In genomic region chr10:25392132-25392531, GRCh38 we compare ENCODE assay signal across 9 cellular contexts.
"Had no signal": no experiment of that assay in that cellular context is flagged by ENCODE, and none has a peak within 500 bp of the region (broad histone marks: within the 10 kb centered on the region; RNA-seq: fewer than 3 reads in every experiment).

No MANE protein-coding gene starts in this region.

- H3K27ac Mint-ChIP-seq: GM23338, H9, HFFc6 had no signal

- H3K4me2 ChIP-seq: GM23338 had no signal

- H3K9me3 ChIP-seq: HAP-1 had no signal

- H3K4me3 ChIP-seq: GM23248, GM23338, HAP-1 had no signal

- DNase-seq: GM23248, GOT3, H7, H9, HCEC 1CT, HFFc6 had no signal

- H3K36me3 ChIP-seq: HAP-1 had no signal

- H3K4me1 ChIP-seq: HAP-1 had no signal

- ATAC-seq: GM23338, HCT116 had no signal

- H3K4me1 Mint-ChIP-seq: GM23338, H9 had no signal

- H2AFZ ChIP-seq: GM23248, GM23338 had no signal

- H3K27ac ChIP-seq: GM23248 had no signal

- H3K4me3 Mint-ChIP-seq: GM23338, H9, HFFc6 had no signal
